Comparison of ENCODE assay signal across 14 cellular contexts in the genomic region with DNA sequence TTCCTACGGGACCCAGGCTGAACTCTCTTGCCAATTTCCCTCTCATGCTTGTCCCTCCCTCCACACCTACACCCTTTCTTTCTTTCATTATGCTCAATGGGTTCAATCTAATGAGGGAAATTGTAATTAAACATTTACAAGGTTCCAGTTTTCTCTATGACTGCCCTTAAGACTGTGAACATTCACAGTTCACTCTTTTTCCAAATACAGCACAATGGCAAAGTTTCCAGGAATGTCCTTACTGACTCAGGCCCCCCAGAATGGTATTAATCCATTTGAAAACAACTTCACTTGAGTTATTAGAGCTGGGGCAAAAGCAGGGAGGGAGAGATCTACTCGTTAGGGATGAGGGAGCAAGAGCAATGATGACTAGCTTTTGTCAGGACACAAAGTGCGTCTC.
"Had no signal": no experiment of that assay in that cellular context is flagged by ENCODE, and none has a peak within 500 bp of the region (broad histone marks: within the 10 kb centered on the region; RNA-seq: fewer than 3 reads in every experiment).

No MANE protein-coding gene starts in this region.

- H3K4me3 ChIP-seq: coronary artery, heart left ventricle, smooth muscle cell, uterus had no signal

- H3K9me3 ChIP-seq: uterus had no signal

- DNase-seq: effector CD4-positive, alpha-beta T cell; endodermal cell; foreskin melanocyte; heart left ventricle; hypothalamus; left colon; mesendoderm; naive B cell; right cardiac atrium; stimulated activated CD4-positive, alpha-beta T cell treated with anti-CD3 and anti-CD28 coated beads, Interleukin-2, amount 100 ng/mL, for 48 hours; stimulated activated naive CD4-positive, alpha-beta T cell treated with Interleukin-2 at 50 U/mL for 16 hours; uterus had no signal

- H3K27ac ChIP-seq: coronary artery, heart left ventricle, uterus had no signal

- H3K4me2 ChIP-seq: smooth muscle cell had no signal

- H3K36me3 ChIP-seq: heart left ventricle, uterus had no signal

- H3K27me3 ChIP-seq: uterus had no signal

- H3K4me1 ChIP-seq: heart left ventricle, uterus had no signal
